ENCODE assay signal across 13 cellular contexts in the genomic region with DNA sequence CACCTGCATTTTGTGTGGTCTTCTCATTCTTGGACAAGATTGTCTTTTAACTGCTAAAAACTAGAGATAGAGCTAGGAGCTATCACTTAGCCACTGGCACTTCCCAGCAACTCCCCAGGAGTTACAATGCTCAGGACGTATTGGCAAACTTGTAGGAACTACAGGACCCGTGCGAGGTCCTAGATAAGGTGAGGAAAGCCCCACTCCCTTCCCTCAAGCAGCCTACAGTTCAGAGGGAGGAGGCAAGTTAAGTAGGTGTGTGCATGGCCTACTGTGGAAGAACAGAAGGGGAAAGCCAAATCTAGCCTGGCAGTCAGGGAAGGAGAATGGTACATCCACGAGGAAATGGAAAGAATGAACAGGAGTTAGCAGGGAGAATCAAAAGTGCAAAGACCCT.
A peak's percentile ranks its signal among the peaks of the same experiment; 100 is the strongest.
DNase-seq lines count a peak whose midpoint lies in the region; ATAC-seq, FAIRE-seq and TF ChIP-seq lines count a peak whose summit lies in the region.
"Had no signal": no experiment of that assay in that cellular context is flagged by ENCODE, and none has a peak within 500 bp of the region (broad histone marks: within the 10 kb centered on the region; RNA-seq: fewer than 3 reads in every experiment).

No MANE protein-coding gene starts in this region.

- H3K36me3 ChIP-seq in CD8-positive, alpha-beta memory T cell (ENCODE audit: insufficient read depth, low read length), result no peaks in the 10 kb centered on the region
- H3K36me3 ChIP-seq in bronchial epithelial cell (ENCODE audit: control insufficient read depth, insufficient read depth, low read length) (no peaks in the 10 kb centered on the region), osteoblast (ENCODE audit: insufficient read depth, low read length) (no peaks in the 10 kb centered on the region)

- H3K4me3 Mint-ChIP-seq in CD8-positive, alpha-beta memory T cell, result peak overlapping the region in 2 of 7 donors; percentile 66 to 71
- H3K4me3 Mint-ChIP-seq in activated T-helper 1 cell treated with anti-CD3 and anti-CD28 coated beads, Interleukin-12 subunit alpha, Interleukin-12 subunit beta, Interleukin-2, Interleukin-4 antibody, amounts not matched to agents 30 ng/mL and 10 ng/mL and 1 ng/mL, durations not matched to agents 14 hours and 24 hours and 36 hours, result no peak overlapping the region
- H3K4me3 Mint-ChIP-seq: activated CD4-positive, alpha-beta memory T cell treated with anti-CD3 and anti-CD28 coated beads for 36 hours; activated naive CD4-positive, alpha-beta T cell treated with anti-CD3 and anti-CD28 coated beads, Interleukin-2, amount 10 ng/mL, durations not matched to agents 7 days and 5 days; T-helper 1 cell treated with Interleukin-12 subunit alpha and Interleukin-12 subunit beta and Interleukin-4 antibody, amounts not matched to agents 30 μg/mL and 1 μg/mL, for 36 hours had no signal

- no peak for TF ChIP-seq CTCF in bronchial epithelial cell (IDR thresholded peaks at IDR 0.05; ENCODE audit: insufficient read depth, low read length, severe bottlenecking)
- TF ChIP-seq CTCF in osteoblast (IDR thresholded peaks at IDR 0.05; ENCODE audit: extremely low read depth, low read depth, low read length), result no peak

- no peaks in the 10 kb centered on the region for H3K9me3 Mint-ChIP-seq in CD8-positive, alpha-beta memory T cell
- no peaks in the 10 kb centered on the region for H3K9me3 Mint-ChIP-seq in activated T-helper 1 cell treated with anti-CD3 and anti-CD28 coated beads, Interleukin-12 subunit alpha, Interleukin-12 subunit beta, Interleukin-2, Interleukin-4 antibody, amounts not matched to agents 30 ng/mL and 10 ng/mL and 1 ng/mL, durations not matched to agents 14 hours and 24 hours and 36 hours
- H3K9me3 Mint-ChIP-seq: activated CD4-positive, alpha-beta memory T cell treated with anti-CD3 and anti-CD28 coated beads for 36 hours; activated naive CD4-positive, alpha-beta T cell treated with anti-CD3 and anti-CD28 coated beads, Interleukin-2, amount 10 ng/mL, durations not matched to agents 7 days and 5 days; T-helper 1 cell treated with Interleukin-12 subunit alpha and Interleukin-12 subunit beta and Interleukin-4 antibody, amounts not matched to agents 30 μg/mL and 1 μg/mL, for 36 hours had no signal

- peaks cover 12 to 41% of the 10 kb centered on the region in 2 donors for H3K27me3 Mint-ChIP-seq in CD8-positive, alpha-beta memory T cell
- peaks cover 13% of the 10 kb centered on the region for H3K27me3 Mint-ChIP-seq in activated T-helper 1 cell treated with anti-CD3 and anti-CD28 coated beads, Interleukin-12 subunit alpha, Interleukin-12 subunit beta, Interleukin-2, Interleukin-4 antibody, amounts not matched to agents 30 ng/mL and 10 ng/mL and 1 ng/mL, durations not matched to agents 14 hours and 24 hours and 36 hours (ENCODE audit: insufficient read depth)

- no peak overlapping the region for H3K27ac Mint-ChIP-seq in CD8-positive, alpha-beta memory T cell
- H3K27ac Mint-ChIP-seq in activated T-helper 1 cell treated with anti-CD3 and anti-CD28 coated beads, Interleukin-12 subunit alpha, Interleukin-12 subunit beta, Interleukin-2, Interleukin-4 antibody, amounts not matched to agents 30 ng/mL and 10 ng/mL and 1 ng/mL, durations not matched to agents 14 hours and 24 hours and 36 hours, result no peak overlapping the region
- H3K27ac Mint-ChIP-seq: activated CD4-positive, alpha-beta memory T cell treated with anti-CD3 and anti-CD28 coated beads for 36 hours; activated naive CD4-positive, alpha-beta T cell treated with anti-CD3 and anti-CD28 coated beads, Interleukin-2, amount 10 ng/mL, durations not matched to agents 7 days and 5 days; T-helper 1 cell treated with Interleukin-12 subunit alpha and Interleukin-12 subunit beta and Interleukin-4 antibody, amounts not matched to agents 30 μg/mL and 1 μg/mL, for 36 hours had no signal

- POLR2A ChIA-PET in CD8-positive, alpha-beta memory T cell (lab: Charles Lee), result interaction anchor here (1.0 kb wide), 1 partner anchor 56 kb away, joined by 3 read pairs; no protein-coding TSS in a partner anchor

- H3K79me2 ChIP-seq in osteoblast (ENCODE audit: insufficient read depth, low read length), result no peaks in the 10 kb centered on the region

- intact Hi-C loops in activated T-helper 1 cell treated with anti-CD3 and anti-CD28 coated beads, Interleukin-12 subunit alpha, Interleukin-12 subunit beta, Interleukin-2, Interleukin-4 antibody, amounts not matched to agents 30 ng/mL and 10 ng/mL and 1 ng/mL, durations not matched to agents 14 hours and 24 hours and 36 hours (cut with micrococcal nuclease), result no loop called here

- no peaks in the 10 kb centered on the region for H3K9me3 ChIP-seq in CD8-positive, alpha-beta memory T cell (ENCODE audit: low read length)
- no peaks in the 10 kb centered on the region for H3K9me3 ChIP-seq in osteoblast (ENCODE audit: low read depth, low read length)

- peaks cover 4 to 14% (median 10%) of the 10 kb centered on the region in 3 donors for H3K4me1 Mint-ChIP-seq in CD8-positive, alpha-beta memory T cell
- H3K4me1 Mint-ChIP-seq in activated T-helper 1 cell treated with anti-CD3 and anti-CD28 coated beads, Interleukin-12 subunit alpha, Interleukin-12 subunit beta, Interleukin-2, Interleukin-4 antibody, amounts not matched to agents 30 ng/mL and 10 ng/mL and 1 ng/mL, durations not matched to agents 14 hours and 24 hours and 36 hours (ENCODE audit: low read depth), result peaks cover 11% of the 10 kb centered on the region

- peak overlapping the region; percentile 5 for H3K27ac ChIP-seq in CD8-positive, alpha-beta memory T cell (ENCODE audit: low read depth, low read length)
- no peak overlapping the region for H3K27ac ChIP-seq in osteoblast (ENCODE audit: low read depth, low read length)
- H3K27ac ChIP-seq: C4-2B had no signal

- DNase-seq in CD8-positive, alpha-beta memory T cell, result no peak
- no peak for DNase-seq in bronchial epithelial cell (ENCODE audit: low read depth)
- DNase-seq in osteoblast (ENCODE audit: insufficient read length, low spot score, missing footprints), result no peak
- no peak for DNase-seq in NCI-H187 (lab: John Stamatoyannopoulos, UW)
- DNase-seq in activated T-helper 1 cell treated with anti-CD3 and anti-CD28 coated beads, Interleukin-12 subunit alpha, Interleukin-12 subunit beta, Interleukin-2, Interleukin-4 antibody, amounts not matched to agents 30 ng/mL and 10 ng/mL and 1 ng/mL, durations not matched to agents 14 hours and 24 hours and 36 hours (ENCODE audit: low spot score), result no peak
- DNase-seq in HuH-7.5 (ENCODE audit: low spot score), result no peak
- DNase-seq: activated CD4-positive, alpha-beta memory T cell treated with anti-CD3 and anti-CD28 coated beads for 36 hours; NCI-H187 treated with DMSO at 0.1 percent for 48 hours had no signal

- H3K36me3 Mint-ChIP-seq in CD8-positive, alpha-beta memory T cell, result no peaks in the 10 kb centered on the region
- H3K36me3 Mint-ChIP-seq in activated T-helper 1 cell treated with anti-CD3 and anti-CD28 coated beads, Interleukin-12 subunit alpha, Interleukin-12 subunit beta, Interleukin-2, Interleukin-4 antibody, amounts not matched to agents 30 ng/mL and 10 ng/mL and 1 ng/mL, durations not matched to agents 14 hours and 24 hours and 36 hours (ENCODE audit: low read depth), result no peaks in the 10 kb centered on the region
- H3K36me3 Mint-ChIP-seq: activated CD4-positive, alpha-beta memory T cell treated with anti-CD3 and anti-CD28 coated beads for 36 hours; activated naive CD4-positive, alpha-beta T cell treated with anti-CD3 and anti-CD28 coated beads, Interleukin-2, amount 10 ng/mL, durations not matched to agents 7 days and 5 days had no signal

- CTCF ChIA-PET in CD8-positive, alpha-beta memory T cell (lab: Charles Lee), result no interaction called here

- no peaks in the 10 kb centered on the region for H3K4me1 ChIP-seq in CD8-positive, alpha-beta memory T cell (ENCODE audit: insufficient read depth, low read length)
- H3K4me1 ChIP-seq in osteoblast (ENCODE audit: insufficient read depth, low read length), result peaks cover 13% of the 10 kb centered on the region

- H4K20me1 ChIP-seq in osteoblast (ENCODE audit: insufficient read depth, low read length), result no peaks in the 10 kb centered on the region

- no peak overlapping the region for H2AFZ ChIP-seq in osteoblast (ENCODE audit: low read length)

- H3K4me3 ChIP-seq in CD8-positive, alpha-beta memory T cell (ENCODE audit: low read length), result no peak overlapping the region
- H3K4me3 ChIP-seq in bronchial epithelial cell (ENCODE audit: low read depth, low read length), result no peak overlapping the region
- H3K4me3 ChIP-seq in osteoblast (ENCODE audit: insufficient read depth, low read length), result no peak overlapping the region

- no peaks in the 10 kb centered on the region for H3K27me3 ChIP-seq in CD8-positive, alpha-beta memory T cell (ENCODE audit: insufficient read depth, low read length, poor library complexity, severe bottlenecking)
- H3K27me3 ChIP-seq in bronchial epithelial cell (ENCODE audit: control insufficient read depth, insufficient read depth, low read length) (peaks cover 12% of the 10 kb centered on the region), osteoblast (ENCODE audit: insufficient read depth, low read length) (peaks cover 73% of the 10 kb centered on the region)

- ATAC-seq in HG02884 (IDR thresholded peaks at IDR 0.05; ENCODE audit: unreplicated experiment) (peak; percentile 15), GM19023 (IDR thresholded peaks at IDR 0.05; ENCODE audit: unreplicated experiment) (no peak)

- H3K4me2 ChIP-seq in osteoblast (ENCODE audit: insufficient read depth, low read length), result peak overlapping the region; percentile 47

- FAIRE-seq in bronchial epithelial cell (lab: Jason Lieb, UNC), result peak; percentile 62
